Comparison of ENCODE assay signal across 1 cellular context in genomic region chr14:103625361-103626095, GRCh38.
TF ChIP-seq lines count a peak whose summit lies in the region.

No MANE protein-coding gene starts in this region.

TF ChIP-seq in GM23338, 12 proteins besides CTCF, POLR2A, EP300 and RAD21 (continued from another document):
- TF ChIP-seq REST (IDR thresholded peaks at IDR 0.05; ENCODE audit: unreplicated experiment): no peak
- no peak for TF ChIP-seq ZNF331 (CRISPR knock-in tag; IDR thresholded peaks at IDR 0.05; ENCODE audit: low read depth)
- TF ChIP-seq EZH2 (IDR thresholded peaks at IDR 0.05; ENCODE audit: low read depth, unreplicated experiment): no peak
- TF ChIP-seq EZH2phosphoT487 (IDR thresholded peaks at IDR 0.05; ENCODE audit: unreplicated experiment): no peak
- TF ChIP-seq JUNB (IDR thresholded peaks at IDR 0.05; ENCODE audit: unreplicated experiment): no peak
- TF ChIP-seq ZNF462 (CRISPR knock-in tag; IDR thresholded peaks at IDR 0.05): no peak
- TF ChIP-seq STAT1 (IDR thresholded peaks at IDR 0.05; ENCODE audit: unreplicated experiment): no peak
- no peak for TF ChIP-seq CREB1 (CRISPR knock-in tag; IDR thresholded peaks at IDR 0.05; ENCODE audit: low read depth)
- no peak for TF ChIP-seq NANOG (IDR thresholded peaks at IDR 0.05; ENCODE audit: borderline replicate concordance)
